27 cellular contexts compared by ENCODE assay signal in the genomic region with DNA sequence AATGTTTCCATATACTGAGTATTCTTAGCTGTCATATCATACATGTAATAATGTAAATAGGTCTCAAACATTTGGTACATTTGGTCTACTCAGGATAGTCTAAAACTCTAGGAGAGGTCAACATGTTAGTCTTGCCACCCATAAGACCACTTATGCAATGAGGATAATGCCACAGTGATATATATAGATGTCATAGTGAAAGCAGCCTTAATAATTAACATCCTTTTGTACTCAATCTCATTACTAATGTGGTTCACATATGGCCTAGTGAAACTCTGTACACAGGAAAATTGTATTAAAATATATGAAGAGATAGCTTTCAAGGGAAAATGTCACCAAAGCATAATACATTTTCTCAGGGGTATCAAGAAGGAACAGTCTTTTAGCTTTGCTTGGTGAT.
DNase-seq lines count a peak whose midpoint lies in the region; ATAC-seq, FAIRE-seq and TF ChIP-seq lines count a peak whose summit lies in the region.
"Had no signal": no experiment of that assay in that cellular context is flagged by ENCODE, and none has a peak within 500 bp of the region (broad histone marks: within the 10 kb centered on the region; RNA-seq: fewer than 3 reads in every experiment).

No MANE protein-coding gene starts in this region.

- H2AFZ ChIP-seq in GM12878 (ENCODE audit: control insufficient read depth, low read depth, low read length): no peak overlapping the region

- no peak overlapping the region for H3K9ac ChIP-seq in GM12878 (ENCODE audit: control insufficient read depth, insufficient read depth, low read length)
- H3K9ac ChIP-seq: SK-N-SH had no signal

- SMC1A ChIA-PET in GM12878 (lab: Charles Lee; ENCODE audit: uncharacterized antibody, unreplicated experiment): interaction anchor here (1.2 to 3.5 kb wide), 2 partner anchors 24 to 64 kb away, joined by 3 to 14 read pairs; no protein-coding TSS in a partner anchor

- CTCF ChIA-PET in GM12878 (lab: Yijun Ruan, JAX): no interaction called here

- H3K4me1 ChIP-seq in GM12878 (ENCODE audit: control insufficient read depth, insufficient read depth, low read length): no peaks in the 10 kb centered on the region
- no peaks in the 10 kb centered on the region for H3K4me1 ChIP-seq in esophagus muscularis mucosa

- POLR2A ChIA-PET in GM12878 (lab: Charles Lee): no interaction called here

- H3K9me3 ChIP-seq in GM12878 (replicated peaks; ENCODE audit: control insufficient read depth, insufficient read depth, low read length) (no peaks in the 10 kb centered on the region), esophagus muscularis mucosa (no peaks in the 10 kb centered on the region)
- H3K9me3 ChIP-seq: MG63, SK-N-SH, thoracic aorta had no signal

- no peak for TF ChIP-seq RAD21 in GM12878 (IDR thresholded peaks at IDR 0.05; ENCODE audit: insufficient read depth, low read depth, low read length)

- H3K27ac ChIP-seq in GM12878 (ENCODE audit: control insufficient read depth, insufficient read depth): no peak overlapping the region
- H3K27ac ChIP-seq in esophagus muscularis mucosa (replicated peaks in 1 of 4): no peak overlapping the region
- H3K27ac ChIP-seq: dorsolateral prefrontal cortex, thoracic aorta had no signal

- no peak for TF ChIP-seq CTCF in GM12878 (IDR thresholded peaks at IDR 0.05 in 2 of 3, conservative IDR thresholded peaks at IDR 0.05 in 1 of 3; ENCODE audit: control insufficient read depth in 2 of 3, extremely low read depth in 1 of 3, insufficient read depth in 1 of 3, low read depth in 3 of 3, low read length in 3 of 3)
- TF ChIP-seq CTCF in esophagus muscularis mucosa (IDR thresholded peaks at IDR 0.05): no peak

- H3K4me3 ChIP-seq in GM12878: no peak overlapping the region
- no peak overlapping the region for H3K4me3 ChIP-seq in esophagus muscularis mucosa
- H3K4me3 ChIP-seq: dorsolateral prefrontal cortex, MG63, thoracic aorta had no signal

- H3K27me3 ChIP-seq in GM12878 (replicated peaks in 1 of 2; ENCODE audit: control insufficient read depth in 2 of 2, insufficient read depth in 2 of 2, low read length in 1 of 2) (no peaks in the 10 kb centered on the region), esophagus muscularis mucosa (no peaks in the 10 kb centered on the region)
- H3K27me3 ChIP-seq: MG63 had no signal

- TF ChIP-seq POLR2A in GM12878 (IDR thresholded peaks at IDR 0.05; ENCODE audit: low read depth, low read length) (no peak), esophagus muscularis mucosa (IDR thresholded peaks at IDR 0.05; ENCODE audit: low read depth) (no peak)

- no peaks in the 10 kb centered on the region for H4K20me1 ChIP-seq in GM12878 (ENCODE audit: control insufficient read depth, insufficient read depth)

- no TSS peak for BruUV-seq in GM12878 (replicated peaks; lab: Mats Ljungman, UMichigan)

- no peak overlapping the region for H3K4me2 ChIP-seq in GM12878 (ENCODE audit: control insufficient read depth, insufficient read depth)
- H3K4me2 ChIP-seq: SK-N-SH had no signal

- intact Hi-C loops in GM12878 (cut with micrococcal nuclease; ENCODE audit: unreplicated experiment): loop anchor here (5.0 kb wide), 1 partner anchor 116 kb away; no protein-coding TSS in a partner anchor
- intact Hi-C loops in esophagus muscularis mucosa (cut with DNase I): no loop called here

- no peak for DNase-seq in GM12878 (ENCODE audit: low read depth, low spot score)
- no peak for DNase-seq in SIG-M5 treated with dmso at 0.1 percent for 504 hours (lab: John Stamatoyannopoulos, UW; ENCODE audit: unreplicated experiment)
- DNase-seq in esophagus muscularis mucosa (ENCODE audit: extremely low spot score): no peak
- DNase-seq: activated CD4-positive, alpha-beta T cell treated with anti-CD3 and anti-CD28 coated beads for 48 hours; CD4-positive, CD25-positive, alpha-beta regulatory T cell; dorsolateral prefrontal cortex; GOT3; head of caudate nucleus; left cardiac atrium; mesenchymal stem cell; MG63; NCI-H2107; NCI-H524; occipital lobe; RPMI8226; SK-N-SH; small intestine; stimulated activated CD4-positive, alpha-beta T cell treated with anti-CD3 and anti-CD28 coated beads, Interleukin-4, amount 100 ng/mL, for 1 hour; stimulated activated naive CD4-positive, alpha-beta T cell; T-helper 2 cell had no signal

- H3K36me3 ChIP-seq in GM12878 (ENCODE audit: control insufficient read depth in 2 of 2, insufficient read depth in 2 of 2, low read length in 1 of 2): no peaks in the 10 kb centered on the region
- H3K36me3 ChIP-seq in esophagus muscularis mucosa: no peaks in the 10 kb centered on the region
- H3K36me3 ChIP-seq: MG63, thoracic aorta had no signal

- in situ Hi-C loops in GM12878 (cut with MboI): no loop called here

- TF ChIP-seq EP300 in GM12878 (IDR thresholded peaks at IDR 0.05; ENCODE audit: borderline replicate concordance in 1 of 2, control insufficient read depth in 1 of 2, low read depth in 2 of 2, low read length in 2 of 2) (no peak), esophagus muscularis mucosa (IDR thresholded peaks at IDR 0.05) (no peak)

- FAIRE-seq in GM12878 (lab: Jason Lieb, UNC): peak; percentile 18
- FAIRE-seq: astrocyte, endothelial cell of umbilical vein, small intestine had no signal

- RAD21 ChIA-PET in GM12878 (lab: Charles Lee; ENCODE audit: unreplicated experiment): no interaction called here

- ATAC-seq in GM18909 (IDR thresholded peaks at IDR 0.05; ENCODE audit: poor library complexity, unreplicated experiment) (peak; percentile 76), GM21786 (IDR thresholded peaks at IDR 0.05; ENCODE audit: unreplicated experiment) (peak; percentile 59), HG03135 (IDR thresholded peaks at IDR 0.05; ENCODE audit: unreplicated experiment) (peak; percentile 66), GM12878 (peak; percentile 75), GM21576 (IDR thresholded peaks at IDR 0.05; ENCODE audit: unreplicated experiment) (no peak)
- ATAC-seq: left cardiac atrium had no signal

- no peaks in the 10 kb centered on the region for H3K79me2 ChIP-seq in GM12878 (ENCODE audit: control insufficient read depth, insufficient read depth, low read length)

TF ChIP-seq in GM12878, 131 proteins besides CTCF, POLR2A, EP300 and RAD21:
- TF ChIP-seq ZNF24 (IDR thresholded peaks at IDR 0.05) (0 out of 2 replicates have a peak, but pooled peaks have one; percentile 13), RUNX3 (IDR thresholded peaks at IDR 0.05; ENCODE audit: low read length) (no peak), MTA2 (IDR thresholded peaks at IDR 0.05; ENCODE audit: low read depth) (peak; percentile 39; the same call in 1 of the 2 replicates)
TF ChIP-seq in GM12878: peak in this region for 2.
